8 cellular contexts compared by ENCODE assay signal in the genomic region with DNA sequence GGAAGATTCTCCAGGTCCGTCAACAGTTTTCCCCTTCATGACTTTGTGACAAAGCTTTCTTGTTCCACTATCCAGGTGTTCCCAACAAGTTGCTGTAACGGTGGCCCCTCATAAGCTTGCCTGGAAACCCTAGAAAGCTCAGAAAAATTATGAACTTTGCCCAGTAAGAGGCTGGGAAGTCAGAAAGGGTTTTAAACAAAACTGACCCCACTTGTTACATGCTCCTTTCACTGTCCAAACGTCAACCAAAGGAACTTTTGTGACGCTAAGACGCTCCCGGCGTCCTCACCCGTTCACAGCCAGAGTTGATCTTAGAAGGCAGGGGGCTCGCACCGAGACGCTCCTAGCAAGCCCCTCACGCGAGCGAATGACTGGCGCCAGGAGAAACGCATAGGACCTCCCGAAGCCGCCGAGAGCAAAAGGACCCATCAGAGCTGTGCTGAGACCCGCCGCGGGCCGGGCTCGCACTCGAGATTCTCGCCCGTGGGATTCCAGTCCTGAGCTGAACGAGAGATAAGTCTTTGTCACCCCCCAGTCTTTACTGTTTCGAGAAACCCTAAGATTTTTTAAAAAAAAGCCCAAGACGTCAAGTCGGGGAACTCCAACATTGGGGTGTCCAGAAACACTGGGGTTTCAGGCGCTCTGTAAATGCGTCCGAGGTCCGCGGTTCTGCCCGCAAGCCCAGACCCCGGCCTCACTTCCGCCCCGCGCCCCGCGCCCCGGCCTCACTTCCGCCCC. TPM values are rescaled to one million over a fixed set of nuclear protein-coding genes. Genes with fewer than 3 reads are reported as not detected.
DNase-seq lines count a peak whose midpoint lies in the region; ATAC-seq and TF ChIP-seq lines count a peak whose summit lies in the region.

No MANE protein-coding gene starts in this region.

- no peak for TF ChIP-seq RAD21 in neural cell (conservative IDR thresholded peaks at IDR 0.05)

- H3K79me2 ChIP-seq in fibroblast of lung (ENCODE audit: control insufficient read depth, insufficient read depth, low read length) (peaks cover 8% of the 10 kb centered on the region), neural cell (replicated peaks; ENCODE audit: insufficient read depth, low read length) (peaks cover 25% of the 10 kb centered on the region)

- no peaks in the 10 kb centered on the region for H3F3A ChIP-seq in neural cell (ENCODE audit: insufficient read depth, low read length, poor library complexity, severe bottlenecking)

- peak overlapping the region; percentile 98 for H3K27ac Mint-ChIP-seq in activated CD4-positive, alpha-beta T cell treated with anti-CD3 and anti-CD28 coated beads, Interleukin-2, amount 10 ng/mL, durations not matched to agents 24 days and 14 days

- no peak for TF ChIP-seq EP300 in neural cell (conservative IDR thresholded peaks at IDR 0.05; ENCODE audit: poor library complexity, severe bottlenecking)

- peak overlapping the region; percentile 29 for H2AFZ ChIP-seq in fibroblast of lung (ENCODE audit: low read length)
- H2AFZ ChIP-seq in neural cell (ENCODE audit: low read depth, low read length): peak overlapping the region; percentile 69

- intact Hi-C loops in activated CD4-positive, alpha-beta T cell treated with anti-CD3 and anti-CD28 coated beads, Interleukin-2, amount 10 ng/mL, durations not matched to agents 24 days and 14 days (cut with micrococcal nuclease): no loop called here

- H3K4me3 Mint-ChIP-seq in activated CD4-positive, alpha-beta T cell treated with anti-CD3 and anti-CD28 coated beads, Interleukin-2, amount 10 ng/mL, durations not matched to agents 24 days and 14 days: peak overlapping the region; percentile 94

- peak; percentile 3 for ATAC-seq in HG03066 (IDR thresholded peaks at IDR 0.05; ENCODE audit: low read depth, unreplicated experiment)
- no peak for ATAC-seq in HG03469 (IDR thresholded peaks at IDR 0.05; ENCODE audit: unreplicated experiment)

- no peak for DNase-seq in activated CD4-positive, alpha-beta T cell treated with anti-CD3 and anti-CD28 coated beads, Interleukin-2, amount 10 ng/mL, durations not matched to agents 24 days and 14 days
- no peak for DNase-seq in activated CD4-positive, alpha-beta T cell treated with anti-CD3 and anti-CD28 coated beads, Interleukin-2, amount 50 U/mL, for 1 hour
- peak; percentile 10 to 20 for DNase-seq in activated CD4-positive, alpha-beta T cell treated with anti-CD3 and anti-CD28 coated beads, Interleukin-2, amount 50 U/mL, for 4 hours
- DNase-seq in fibroblast of lung (ENCODE audit: low read depth in 2 of 2) (peak; percentile 13 to 20), HPDE6-E6E7 (ENCODE audit: extremely low spot score) (no peak)

- no peaks in the 10 kb centered on the region for H3K9me3 ChIP-seq in fibroblast of lung (ENCODE audit: control insufficient read depth, insufficient read depth, low read depth, low read length)
- H3K9me3 ChIP-seq in neural cell (ENCODE audit: low read length): no peaks in the 10 kb centered on the region

- H3K27ac ChIP-seq in fibroblast of lung (ENCODE audit: insufficient read depth, low read length) (peak overlapping the region; percentile 89), neural cell (ENCODE audit: low read length) (peak overlapping the region; percentile 98)

- TF ChIP-seq CTCF in fibroblast of lung (conservative IDR thresholded peaks at IDR 0.05 in 1 of 2, IDR thresholded peaks at IDR 0.05 in 1 of 2; ENCODE audit: low read depth in 1 of 2, low read length in 2 of 2): no peak
- no peak for TF ChIP-seq CTCF in neural cell (IDR thresholded peaks at IDR 0.05; ENCODE audit: poor library complexity, severe bottlenecking)

- H3K4me2 ChIP-seq in fibroblast of lung (ENCODE audit: extremely low read depth, insufficient read depth, low read length): peak overlapping the region; percentile 90
- H3K4me2 ChIP-seq in neural cell (ENCODE audit: low read length): peak overlapping the region; percentile 59

- peaks cover 35% of the 10 kb centered on the region for H3K4me1 Mint-ChIP-seq in activated CD4-positive, alpha-beta T cell treated with anti-CD3 and anti-CD28 coated beads, Interleukin-2, amount 10 ng/mL, durations not matched to agents 24 days and 14 days

- H4K20me1 ChIP-seq in fibroblast of lung (ENCODE audit: control insufficient read depth, extremely low read depth, insufficient read depth, low read length) (no peaks in the 10 kb centered on the region), neural cell (ENCODE audit: insufficient read depth) (no peaks in the 10 kb centered on the region)

- peaks cover 48% of the 10 kb centered on the region for H3K36me3 Mint-ChIP-seq in activated CD4-positive, alpha-beta T cell treated with anti-CD3 and anti-CD28 coated beads, Interleukin-2, amount 10 ng/mL, durations not matched to agents 24 days and 14 days (ENCODE audit: low read depth)

- H3K36me3 ChIP-seq in fibroblast of lung (ENCODE audit: control insufficient read depth, insufficient read depth, low read length) (peaks cover 8% of the 10 kb centered on the region), neural cell (ENCODE audit: insufficient read depth, low read length) (peaks cover 9% of the 10 kb centered on the region)

- H3K4me3 ChIP-seq in fibroblast of lung (replicated peaks in 1 of 4; ENCODE audit: control extremely low read depth in 1 of 4, insufficient read depth in 1 of 4, low read depth in 3 of 4, low read length in 4 of 4) (peak overlapping the region; percentile 44 to 83 (median 60)), neural cell (ENCODE audit: low read length) (peak overlapping the region; percentile 91)

- H3K27me3 ChIP-seq in fibroblast of lung (ENCODE audit: control insufficient read depth, insufficient read depth, low read length) (no peaks in the 10 kb centered on the region), neural cell (ENCODE audit: insufficient read depth, low read depth, low read length) (no peaks in the 10 kb centered on the region)

- H3K9ac ChIP-seq in fibroblast of lung (ENCODE audit: insufficient read depth, low read length) (peak overlapping the region; percentile 70), neural cell (ENCODE audit: low read length) (peak overlapping the region; percentile 98)

- H3K9me2 ChIP-seq in neural cell (ENCODE audit: insufficient read depth, low read length): no peaks in the 10 kb centered on the region

- H3K27me3 Mint-ChIP-seq in activated CD4-positive, alpha-beta T cell treated with anti-CD3 and anti-CD28 coated beads, Interleukin-2, amount 10 ng/mL, durations not matched to agents 24 days and 14 days: no peaks in the 10 kb centered on the region

- H3K9me3 Mint-ChIP-seq in activated CD4-positive, alpha-beta T cell treated with anti-CD3 and anti-CD28 coated beads, Interleukin-2, amount 10 ng/mL, durations not matched to agents 24 days and 14 days: no peaks in the 10 kb centered on the region

- H3K4me1 ChIP-seq in fibroblast of lung (ENCODE audit: control insufficient read depth, extremely low read depth, insufficient read depth, low read length): peaks cover 24% of the 10 kb centered on the region

TF ChIP-seq in neural cell, 6 proteins besides CTCF, POLR2A, EP300 and RAD21:
- TF ChIP-seq POLR2AphosphoS5 (IDR thresholded peaks at IDR 0.05) (peak; percentile 3), SMC3 (conservative IDR thresholded peaks at IDR 0.05; ENCODE audit: poor library complexity) (no peak)
TF ChIP-seq in neural cell: peak in this region for 1.

RNA-seq across cellular contexts. Expression of gene ACAT2, which starts 0.5 kb away (rescaled TPM):
- 85.3 and 88.2 TPM in 2 replicates for total RNA-seq in activated CD4-positive, alpha-beta T cell treated with anti-CD3 and anti-CD28 coated beads, Interleukin-2, amount 10 ng/mL, durations not matched to agents 24 days and 14 days
- total RNA-seq in fibroblast of lung: 37.5 and 121 TPM in 2 replicates
- polyA plus RNA-seq in fibroblast of lung (108 TPM in 2 replicates), neural cell (143 and 145 TPM in 2 replicates)
- polyA plus RNA-seq in fibroblast of lung (2012): 75.5 and 94.2 TPM in 2 replicates
- polyA minus RNA-seq in fibroblast of lung (ENCODE audit: low replicate concordance) (17.6 and 35.0 TPM in 2 replicates), neural cell (71.6 and 85.5 TPM in 2 replicates)

RNA-seq across cellular contexts. Expression of gene TCP1, which starts 28.1 kb away (rescaled TPM):
- total RNA-seq in activated CD4-positive, alpha-beta T cell treated with anti-CD3 and anti-CD28 coated beads, Interleukin-2, amount 10 ng/mL, durations not matched to agents 24 days and 14 days: 528 and 531 TPM in 2 replicates
- total RNA-seq in fibroblast of lung: 200 and 231 TPM in 2 replicates
- polyA plus RNA-seq in fibroblast of lung (142 and 163 TPM in 2 replicates), neural cell (352 and 379 TPM in 2 replicates)
- 143 and 217 TPM in 2 replicates for polyA plus RNA-seq in fibroblast of lung (2012)
- polyA minus RNA-seq in fibroblast of lung (ENCODE audit: low replicate concordance) (57.2 and 101 TPM in 2 replicates), neural cell (326 and 344 TPM in 2 replicates)

RNA-seq across cellular contexts. Expression of gene MRPL18, which starts 29.0 kb away (rescaled TPM):
- total RNA-seq in activated CD4-positive, alpha-beta T cell treated with anti-CD3 and anti-CD28 coated beads, Interleukin-2, amount 10 ng/mL, durations not matched to agents 24 days and 14 days: 106 and 112 TPM in 2 replicates
- 80.4 and 82.7 TPM in 2 replicates for total RNA-seq in fibroblast of lung
- 87.1 and 101 TPM in 2 replicates for polyA plus RNA-seq in fibroblast of lung
- 87.8 and 94.7 TPM in 2 replicates for polyA plus RNA-seq in fibroblast of lung (2012)
- 32.2 and 33.7 TPM in 2 replicates for polyA minus RNA-seq in fibroblast of lung (ENCODE audit: low replicate concordance)
- 104 and 105 TPM in 2 replicates for polyA plus RNA-seq in neural cell
- polyA minus RNA-seq in neural cell: 42.4 and 49.2 TPM in 2 replicates

RNA-seq across cellular contexts. Expression of gene WTAP, which starts 34.0 kb away (rescaled TPM):
- 107 and 109 TPM in 2 replicates for total RNA-seq in activated CD4-positive, alpha-beta T cell treated with anti-CD3 and anti-CD28 coated beads, Interleukin-2, amount 10 ng/mL, durations not matched to agents 24 days and 14 days
- total RNA-seq in fibroblast of lung: 124 and 137 TPM in 2 replicates
- polyA plus RNA-seq in fibroblast of lung (52.7 and 63.0 TPM in 2 replicates), neural cell (94.1 and 98.3 TPM in 2 replicates)
- polyA plus RNA-seq in fibroblast of lung (2012): 66.4 and 70.6 TPM in 2 replicates
- polyA minus RNA-seq in fibroblast of lung (ENCODE audit: low replicate concordance) (9.4 and 15.1 TPM in 2 replicates), neural cell (164 and 177 TPM in 2 replicates)

RNA-seq across cellular contexts. Expression of gene PNLDC1, which starts 38.8 kb away (rescaled TPM):
- 0.40 and 0.97 TPM in 2 replicates for total RNA-seq in activated CD4-positive, alpha-beta T cell treated with anti-CD3 and anti-CD28 coated beads, Interleukin-2, amount 10 ng/mL, durations not matched to agents 24 days and 14 days
- not detected in 2 replicates for total RNA-seq in fibroblast of lung
- polyA plus RNA-seq in fibroblast of lung (0.09 TPM in 1 of 2 replicates, not detected in the other), neural cell (not detected in 2 replicates)
- 0.12 TPM in 1 of 2 replicates, not detected in the other for polyA plus RNA-seq in fibroblast of lung (2012)
- polyA minus RNA-seq in fibroblast of lung (ENCODE audit: low replicate concordance) (not detected in 2 replicates), neural cell (not detected in 2 replicates)

Comparison
In these comparisons a context has a peak if more than half of its experiments do, and no peak if none do; other contexts are left out.
1. DNase-seq: peak in activated CD4-positive, alpha-beta T cell treated with anti-CD3 and anti-CD28 coated beads, Interleukin-2, amount 50 U/mL, for 4 hours (2 of 2) and fibroblast of lung (2 of 2); none in activated CD4-positive, alpha-beta T cell treated with anti-CD3 and anti-CD28 coated beads, Interleukin-2, amount 10 ng/mL, durations not matched to agents 24 days and 14 days (single experiment), activated CD4-positive, alpha-beta T cell treated with anti-CD3 and anti-CD28 coated beads, Interleukin-2, amount 50 U/mL, for 1 hour (single experiment) and HPDE6-E6E7 (single experiment).